ENCODE assay signal across 20 cellular contexts in the genomic region with DNA sequence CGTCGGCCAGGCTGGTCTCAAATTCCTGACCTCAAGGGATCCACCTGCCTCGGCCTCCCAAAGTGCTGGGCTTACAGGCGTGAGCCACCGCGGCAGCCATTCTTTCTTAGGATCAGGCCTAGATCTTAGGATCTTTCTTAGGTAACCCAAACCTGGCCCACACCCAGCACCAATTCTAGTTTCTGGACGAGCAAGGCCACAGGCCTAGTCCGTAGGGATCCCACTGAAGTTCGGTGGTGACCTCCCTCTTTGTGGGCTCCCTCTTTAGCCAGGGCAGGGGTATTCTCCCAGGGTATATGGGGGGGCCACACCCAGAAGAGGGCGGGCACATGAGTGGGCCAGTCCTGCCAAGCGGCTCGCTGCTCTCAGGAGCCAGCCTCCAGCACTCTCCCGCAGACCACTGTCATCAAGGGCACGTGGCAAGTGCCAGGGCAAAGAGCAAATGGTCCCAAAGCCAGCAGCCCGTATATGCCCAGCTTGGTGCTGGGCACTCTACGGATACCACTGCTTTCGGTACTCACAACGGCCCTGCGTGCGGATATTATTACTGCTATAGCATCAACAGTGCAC. TPM values are rescaled to one million over a fixed set of nuclear protein-coding genes. Genes with fewer than 3 reads are reported as not detected.
DNase-seq lines count a peak whose midpoint lies in the region; ATAC-seq and TF ChIP-seq lines count a peak whose summit lies in the region.
"Had no signal": no experiment of that assay in that cellular context is flagged by ENCODE, and none has a peak within 500 bp of the region (broad histone marks: within the 10 kb centered on the region; RNA-seq: fewer than 3 reads in every experiment).

No MANE protein-coding gene starts in this region.

- H3K4me1 Mint-ChIP-seq in chondrocyte (ENCODE audit: low read depth), result peaks cover 97% of the 10 kb centered on the region
- H3K4me1 Mint-ChIP-seq in glutamatergic neuron (ENCODE audit: low read depth, unreplicated experiment), result peaks cover 29% of the 10 kb centered on the region

- H3K9me3 ChIP-seq in right atrium auricular region (no peaks in the 10 kb centered on the region), psoas muscle (no peaks in the 10 kb centered on the region), tibial nerve (no peaks in the 10 kb centered on the region)

- H3K36me3 Mint-ChIP-seq in chondrocyte (ENCODE audit: low read depth), result peaks cover 48% of the 10 kb centered on the region
- no peaks in the 10 kb centered on the region for H3K36me3 Mint-ChIP-seq in glutamatergic neuron (ENCODE audit: unreplicated experiment)
- H3K36me3 Mint-ChIP-seq: activated naive CD8-positive, alpha-beta T cell treated with anti-CD3 and anti-CD28 coated beads for 36 hours; CD4-positive, alpha-beta memory T cell; WTC11 had no signal

- intact Hi-C loops in psoas muscle (cut with DNase I), result loop anchor here (5.0 to 10.0 kb wide), 7 partner anchors 97 to 390 kb away; a partner anchor contains a TSS
- intact Hi-C loops in dorsolateral prefrontal cortex (cut with DNase I), result loop anchor here (2.0 to 10.0 kb wide), 5 partner anchors 142 to 410 kb away; no protein-coding TSS in a partner anchor

- no peak for TF ChIP-seq EP300 in tibial nerve (IDR thresholded peaks at IDR 0.05)

- H3K9me3 Mint-ChIP-seq in chondrocyte (ENCODE audit: low read depth), result no peaks in the 10 kb centered on the region
- H3K9me3 Mint-ChIP-seq in glutamatergic neuron (ENCODE audit: unreplicated experiment), result peaks cover 14% of the 10 kb centered on the region
- H3K9me3 Mint-ChIP-seq: activated naive CD8-positive, alpha-beta T cell treated with anti-CD3 and anti-CD28 coated beads for 36 hours; CD4-positive, alpha-beta memory T cell; WTC11 had no signal

- WGBS in psoas muscle, 3 donors, result 82 to 89% (median 85%) methylated on average over 20 of the region's 20 CpGs
- WGBS in tibial nerve, 2 donors, result 86 to 93% methylated on average over 20 of the region's 20 CpGs

- H3K27me3 Mint-ChIP-seq in chondrocyte (ENCODE audit: low read depth) (no peaks in the 10 kb centered on the region), glutamatergic neuron (ENCODE audit: unreplicated experiment) (peaks cover 9% of the 10 kb centered on the region)

- H3K27me3 ChIP-seq in right atrium auricular region (no peaks in the 10 kb centered on the region), psoas muscle (ENCODE audit: insufficient read depth in 3 of 3, low read length in 2 of 3) (no peaks in the 10 kb centered on the region), tibial nerve (no peaks in the 10 kb centered on the region), dorsolateral prefrontal cortex (no peaks in the 10 kb centered on the region)
- H3K27me3 ChIP-seq: hepatocyte had no signal

- ATAC-seq in psoas muscle (no peak), GM19452 (IDR thresholded peaks at IDR 0.05; ENCODE audit: unreplicated experiment) (no peak)
- ATAC-seq: WTC11 had no signal

- no peak overlapping the region for H3K4me3 ChIP-seq in right atrium auricular region
- H3K4me3 ChIP-seq in psoas muscle, result no peak overlapping the region
- no peak overlapping the region for H3K4me3 ChIP-seq in tibial nerve
- no peak overlapping the region for H3K4me3 ChIP-seq in dorsolateral prefrontal cortex
- H3K4me3 ChIP-seq: hepatocyte had no signal

- no peak for TF ChIP-seq POLR2A in tibial nerve (IDR thresholded peaks at IDR 0.05)

- DNase-seq in chondrocyte (ENCODE audit: low spot score), result peak; percentile 88
- no peak for DNase-seq in right atrium auricular region (ENCODE audit: low spot score)
- DNase-seq in psoas muscle, result no peak
- DNase-seq in tibial nerve (ENCODE audit: low spot score in 2 of 2), result no peak
- DNase-seq in dorsolateral prefrontal cortex, result no peak
- no peak for DNase-seq in superior temporal gyrus (ENCODE audit: extremely low spot score)
- DNase-seq in glutamatergic neuron, result no peak
- DNase-seq: activated naive CD8-positive, alpha-beta T cell treated with anti-CD3 and anti-CD28 coated beads for 36 hours; CD4-positive, alpha-beta memory T cell; DMS153; HCEC 1CT; KG1; NCI-H146; NCI-H2171; stimulated activated CD4-positive, alpha-beta T cell treated with anti-CD3 and anti-CD28 coated beads, Interleukin-15, amount 100 ng/mL, for 24 hours; substantia nigra; T1000 had no signal

- H3K4me1 ChIP-seq in right atrium auricular region, result peaks cover 0 to 100% of the 10 kb centered on the region in 2 donors
- peaks cover 91% of the 10 kb centered on the region for H3K4me1 ChIP-seq in psoas muscle
- H3K4me1 ChIP-seq in tibial nerve, result peaks cover 0 to 100% (median 56%) of the 10 kb centered on the region in 4 donors

- peak overlapping the region; percentile 68 to 99 for H3K27ac ChIP-seq in right atrium auricular region
- H3K27ac ChIP-seq in psoas muscle, result peak overlapping the region; percentile 91
- peak overlapping the region in 3 of 4 donors; percentile 34 to 94 (median 77) for H3K27ac ChIP-seq in tibial nerve
- H3K27ac ChIP-seq in dorsolateral prefrontal cortex, result peak overlapping the region in 22 of 59 donors; percentile 27 to 78 (median 56)
- H3K27ac ChIP-seq: hepatocyte had no signal

- H3K4me3 Mint-ChIP-seq in chondrocyte (ENCODE audit: unreplicated experiment), result peak overlapping the region; percentile 65
- H3K4me3 Mint-ChIP-seq in glutamatergic neuron (ENCODE audit: unreplicated experiment), result no peak overlapping the region
- H3K4me3 Mint-ChIP-seq: activated naive CD8-positive, alpha-beta T cell treated with anti-CD3 and anti-CD28 coated beads for 36 hours; CD4-positive, alpha-beta memory T cell; WTC11 had no signal

- TF ChIP-seq CTCF in chondrocyte (IDR thresholded peaks at IDR 0.05) (no peak), right atrium auricular region (IDR thresholded peaks at IDR 0.05) (no peak), psoas muscle (IDR thresholded peaks at IDR 0.05) (no peak), tibial nerve (IDR thresholded peaks at IDR 0.05) (no peak), dorsolateral prefrontal cortex (IDR thresholded peaks at IDR 0.05 in 54 of 56, conservative IDR thresholded peaks at IDR 0.05 in 2 of 56; ENCODE audit: low read depth in 1 of 56, partially characterized antibody in 56 of 56) (no peak), glutamatergic neuron (IDR thresholded peaks at IDR 0.05; ENCODE audit: partially characterized antibody, unreplicated experiment) (no peak)

- H3K36me3 ChIP-seq in right atrium auricular region (no peaks in the 10 kb centered on the region), psoas muscle (ENCODE audit: insufficient read depth in 1 of 2, low read depth in 1 of 2) (no peaks in the 10 kb centered on the region), tibial nerve (peaks cover 0 to 3% (median 0%) of the 10 kb centered on the region in 3 donors)

- peak overlapping the region; percentile 91 for H3K27ac Mint-ChIP-seq in chondrocyte (ENCODE audit: unreplicated experiment)
- no peak overlapping the region for H3K27ac Mint-ChIP-seq in glutamatergic neuron (ENCODE audit: unreplicated experiment)
- H3K27ac Mint-ChIP-seq: activated naive CD8-positive, alpha-beta T cell treated with anti-CD3 and anti-CD28 coated beads for 36 hours; CD4-positive, alpha-beta memory T cell; WTC11 had no signal

RNA-seq across cellular contexts. Expression of a gene that starts 6.5 kb away (rescaled TPM):
- total RNA-seq in chondrocyte, result 191 to 231 TPM (median 222 TPM) in 3 replicates
- 10 to 100 TPM; 43.5 to 77.2 TPM for total RNA-seq in right atrium auricular region
- 10 to 100 TPM in 3 of 4 donors, 1 to 10 TPM in 1; 9.8 to 28.1 (median 17.0) TPM for total RNA-seq in psoas muscle
- polyA plus RNA-seq in psoas muscle, result 10 to 100 TPM; 12.2 to 32.0 (median 24.3) TPM
- 100 to 1,000 TPM in 3 of 4 donors, 10 to 100 TPM in 1; 93.6 to 174 (median 113) TPM for total RNA-seq in tibial nerve
- 10 to 100 TPM in 115 of 120 experiments, 1 to 10 TPM in 5; 8.4 to 47.3 (median 17.5) TPM for total RNA-seq in dorsolateral prefrontal cortex
- total RNA-seq in glutamatergic neuron (ENCODE audit: unreplicated experiment), result 7.5 TPM
- polyA plus RNA-seq: CD4-positive, alpha-beta memory T cell had no signal
